Comparison of ENCODE assay signal across 2 cellular contexts in the genomic region with DNA sequence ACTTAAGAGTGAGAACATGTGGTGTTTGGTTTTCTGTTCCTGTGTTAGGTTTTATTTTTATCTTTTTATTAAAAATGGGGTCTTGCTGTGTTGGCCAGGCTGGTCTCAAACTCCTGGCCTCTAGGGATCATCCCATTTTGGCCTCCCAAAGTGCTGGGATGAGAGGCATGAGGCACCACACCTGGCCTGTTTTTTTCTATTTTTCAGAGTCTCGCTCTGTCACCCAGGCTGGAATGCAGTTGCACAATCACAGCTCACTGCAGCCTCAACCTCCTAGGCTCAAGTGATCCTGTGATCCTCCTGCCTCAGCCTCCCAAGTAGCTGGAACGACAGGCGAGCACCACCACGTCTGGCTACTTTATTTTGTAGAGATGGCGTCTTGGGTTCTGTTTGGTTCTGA.
TF ChIP-seq lines count a peak whose summit lies in the region.

No MANE protein-coding gene starts in this region.

TF ChIP-seq in IMR-90, 13 proteins besides CTCF, POLR2A, EP300 and RAD21:
- peak; percentile 57; the same call in 1 of the 2 replicates for TF ChIP-seq CEBPB (IDR thresholded peaks at IDR 0.05; ENCODE audit: low read depth, low read length)
- no peak for TF ChIP-seq RFX5 (IDR thresholded peaks at IDR 0.05; ENCODE audit: low read depth, low read length)

TF ChIP-seq in K562, 482 proteins besides CTCF, POLR2A, EP300 and RAD21:
- TF ChIP-seq, protein P1, sequence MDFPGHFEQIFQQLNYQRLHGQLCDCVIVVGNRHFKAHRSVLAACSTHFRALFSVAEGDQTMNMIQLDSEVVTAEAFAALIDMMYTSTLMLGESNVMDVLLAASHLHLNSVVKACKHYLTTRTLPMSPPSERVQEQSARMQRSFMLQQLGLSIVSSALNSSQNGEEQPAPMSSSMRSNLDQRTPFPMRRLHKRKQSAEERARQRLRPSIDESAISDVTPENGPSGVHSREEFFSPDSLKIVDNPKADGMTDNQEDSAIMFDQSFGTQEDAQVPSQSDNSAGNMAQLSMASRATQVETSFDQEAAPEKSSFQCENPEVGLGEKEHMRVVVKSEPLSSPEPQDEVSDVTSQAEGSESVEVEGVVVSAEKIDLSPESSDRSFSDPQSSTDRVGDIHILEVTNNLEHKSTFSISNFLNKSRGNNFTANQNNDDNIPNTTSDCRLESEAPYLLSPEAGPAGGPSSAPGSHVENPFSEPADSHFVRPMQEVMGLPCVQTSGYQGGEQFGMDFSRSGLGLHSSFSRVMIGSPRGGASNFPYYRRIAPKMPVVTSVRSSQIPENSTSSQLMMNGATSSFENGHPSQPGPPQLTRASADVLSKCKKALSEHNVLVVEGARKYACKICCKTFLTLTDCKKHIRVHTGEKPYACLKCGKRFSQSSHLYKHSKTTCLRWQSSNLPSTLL (IDR thresholded peaks at IDR 0.05): no peak
- peak; percentile 70 for TF ChIP-seq CEBPB (tag; IDR thresholded peaks at IDR 0.05)
- TF ChIP-seq ZNF121 (CRISPR knock-in tag; conservative IDR thresholded peaks at IDR 0.05): peak; percentile 87
TF ChIP-seq in K562: peak in this region for 2.
